ENCODE assay signal across 10 cellular contexts in the genomic region with DNA sequence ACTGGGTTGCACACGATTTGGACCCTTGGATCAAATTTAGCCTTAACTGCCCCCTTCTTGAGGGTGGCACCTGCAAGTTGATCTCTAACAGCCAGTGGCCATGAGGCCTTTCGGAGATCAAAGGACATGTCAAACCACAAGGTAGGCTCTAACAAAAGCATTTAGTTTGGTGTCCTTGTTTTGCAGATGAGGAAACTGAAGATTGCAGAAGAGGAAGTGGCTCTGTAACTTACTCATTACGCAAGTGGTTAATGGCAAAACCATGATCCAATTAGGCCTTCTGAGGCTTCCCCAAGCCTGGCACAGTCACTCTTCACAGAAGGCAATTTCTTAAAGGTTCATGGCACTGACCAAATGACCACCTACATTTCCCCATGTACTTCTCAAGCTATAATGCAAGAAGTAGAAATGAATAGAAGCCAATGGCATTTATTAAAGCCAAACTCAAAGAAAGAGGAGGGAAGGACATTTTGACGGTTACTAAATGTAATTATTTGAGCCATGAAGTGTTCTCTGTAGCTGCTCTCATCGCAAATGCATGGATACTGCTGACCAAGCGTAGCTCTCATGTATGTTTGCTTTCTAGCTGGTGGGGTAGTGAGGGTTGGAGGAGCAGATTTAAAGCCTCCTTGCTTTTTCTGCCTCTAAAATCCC. TPM values are rescaled to one million over a fixed set of nuclear protein-coding genes. Genes with fewer than 3 reads are reported as not detected.
DNase-seq lines count a peak whose midpoint lies in the region; ATAC-seq, FAIRE-seq and TF ChIP-seq lines count a peak whose summit lies in the region.
"Had no signal": no experiment of that assay in that cellular context is flagged by ENCODE, and none has a peak within 500 bp of the region (broad histone marks: within the 10 kb centered on the region; RNA-seq: fewer than 3 reads in every experiment).

No MANE protein-coding gene starts in this region.

- H3K4me2 ChIP-seq in HepG2 (ENCODE audit: low read depth, low read length), result peak overlapping the region; percentile 22

- FAIRE-seq in HepG2 (lab: Jason Lieb, UNC) (peak; percentile 63), HTR-8/SVneo (lab: Jason Lieb, UNC) (no peak)

- peak in 1 of 2 experiments; percentile 87; a peak in 2 of 4 replicates for TF ChIP-seq EP300 in HepG2 (IDR thresholded peaks at IDR 0.05; ENCODE audit: low read depth in 2 of 2, low read length in 2 of 2)
- peak; percentile 77 for TF ChIP-seq EP300 in HepG2 (CRISPR knock-in tag; IDR thresholded peaks at IDR 0.05; ENCODE audit: borderline replicate concordance)

- no peaks in the 10 kb centered on the region for H4K20me1 ChIP-seq in HepG2 (ENCODE audit: insufficient read depth, low read length)

- no peak overlapping the region for H2AFZ ChIP-seq in HepG2 (ENCODE audit: low read length)

- ATAC-seq in GM18861 (IDR thresholded peaks at IDR 0.05; ENCODE audit: unreplicated experiment) (peak; percentile 94), GM21723 (IDR thresholded peaks at IDR 0.05; ENCODE audit: unreplicated experiment) (peak; percentile 86), HepG2 (peak; percentile 46)

- no peaks in the 10 kb centered on the region for H3K9me3 ChIP-seq in HepG2 (ENCODE audit: low read length)

- no peaks in the 10 kb centered on the region for H3K27me3 ChIP-seq in HL-60 (ENCODE audit: insufficient read depth, poor library complexity, severe bottlenecking)
- H3K27me3 ChIP-seq in HepG2 (ENCODE audit: control insufficient read depth in 1 of 2, insufficient read depth in 2 of 2, low read length in 2 of 2), result no peaks in the 10 kb centered on the region

- no peak for TF ChIP-seq RAD21 in HepG2 (CRISPR knock-in tag; IDR thresholded peaks at IDR 0.05)

- H3K79me2 ChIP-seq in HepG2 (ENCODE audit: insufficient read depth, low read length), result no peaks in the 10 kb centered on the region

- H3K4me3 ChIP-seq in HL-60 (replicated peaks; ENCODE audit: insufficient read depth, low read length) (no peak overlapping the region), HepG2 (replicated peaks in 1 of 3; ENCODE audit: insufficient read depth in 1 of 3, low read depth in 2 of 3, low read length in 3 of 3) (no peak overlapping the region)

- in situ Hi-C loops in HepG2 (cut with HindIII; ENCODE audit: extremely low pct_ligation_motif_present, low pct_unique_long_range_greater_than_20kb), result no loop called here

- TF ChIP-seq POLR2A in HepG2 (IDR thresholded peaks at IDR 0.05; ENCODE audit: insufficient read depth in 1 of 2, low read depth in 2 of 2, low read length in 2 of 2), result no peak

- WGBS in HepG2 (ENCODE audit: low lambda C conversion rate), result 46% methylated on average over 6 of the region's 6 CpGs

- peaks cover 37% of the 10 kb centered on the region for H3K4me1 ChIP-seq in HepG2 (ENCODE audit: insufficient read depth, low read length)

- no peak overlapping the region for H3K9ac ChIP-seq in HepG2 (ENCODE audit: insufficient read depth, low read depth, low read length)

- DNase-seq in HL-60 (ENCODE audit: low read depth in 1 of 2, low spot score in 1 of 2) (peak; percentile 74 to 89), HepG2 (ENCODE audit: low spot score) (peak; percentile 75), HTR-8/SVneo (ENCODE audit: insufficient read length, low spot score) (no peak), NCI-H2107 (lab: John Stamatoyannopoulos, UW) (no peak), RKO (ENCODE audit: low spot score) (no peak), H4 (ENCODE audit: low spot score) (no peak)
- DNase-seq: NCI-H187 treated with DMSO at 0.1 percent for 48 hours had no signal

- no TSS peak for BruUV-seq in HepG2 (replicated peaks; lab: Mats Ljungman, UMichigan)

- H3K36me3 ChIP-seq in HepG2 (replicated peaks in 1 of 2; ENCODE audit: control insufficient read depth in 1 of 2, insufficient read depth in 2 of 2, low read length in 2 of 2), result no peaks in the 10 kb centered on the region

- TF ChIP-seq CTCF in HL-60 (IDR thresholded peaks at IDR 0.05; ENCODE audit: insufficient read depth, low read length) (no peak), HepG2 (CRISPR knock-in tag; IDR thresholded peaks at IDR 0.05) (no peak)

- POLR2A ChIA-PET in HepG2 (lab: Yijun Ruan, JAX), result interaction anchor here (1.2 kb wide), 1 partner anchor 16 kb away, joined by 3 read pairs; no protein-coding TSS in a partner anchor

- CTCF ChIA-PET in HepG2 (lab: Yijun Ruan, JAX; ENCODE audit: low intra/inter-chr PET ratio, low total read pairs), result no interaction called here

- intact Hi-C loops in HepG2 (cut with micrococcal nuclease; ENCODE audit: unreplicated experiment), result no loop called here

- H3K27ac ChIP-seq in HL-60 (replicated peaks) (peak overlapping the region; percentile 76), HepG2 (ENCODE audit: extremely low read length, insufficient read depth, low read length) (peak overlapping the region; percentile 6)

RNA-seq across cellular contexts. Expression of gene ABCC12, which starts 32.8 kb away (rescaled TPM):
- not detected in 2 replicates for total RNA-seq in HepG2 (2016; rRNA removed; fragmentation: Illumina TruSeq; extraction: Trizol)
- not detected in 2 replicates for total RNA-seq in HepG2 (2016; cell fraction: cytosol; rRNA removed; fragmentation: Illumina TruSeq; extraction: Trizol; ENCODE audit: low read depth)
- not detected in 2 replicates for total RNA-seq in HepG2 (2016; cell fraction: insoluble cytoplasmic fraction; rRNA removed; fragmentation: Illumina TruSeq; extraction: Trizol)
- not detected in 2 replicates for total RNA-seq in HepG2 (2016; cell fraction: membrane; rRNA removed; fragmentation: Illumina TruSeq; extraction: Trizol)
- not detected in 2 replicates for total RNA-seq in HepG2 (2016; cell fraction: nucleus; rRNA removed; fragmentation: Illumina TruSeq; extraction: Trizol)
- 0.22 TPM in 1 of 2 replicates, not detected in the other for polyA plus RNA-seq in HepG2 (2011; rRNA removed)
- not detected in 2 replicates for polyA plus RNA-seq in HepG2 (2011; cell fraction: cytosol; rRNA removed)
- not detected in 2 replicates for polyA plus RNA-seq in HepG2 (2011; cell fraction: nucleus; rRNA removed)
- polyA plus RNA-seq in HepG2 (2012), result not detected in 2 replicates
- polyA plus RNA-seq in HepG2 (2016; cell fraction: cytosol; fragmentation: Illumina TruSeq; extraction: Trizol; ENCODE audit: low read depth), result not detected in 2 replicates
- polyA plus RNA-seq in HepG2 (2016; cell fraction: insoluble cytoplasmic fraction; fragmentation: Illumina TruSeq; extraction: Trizol; ENCODE audit: low read depth), result not detected in 2 replicates
- polyA plus RNA-seq in HepG2 (2016; cell fraction: membrane; fragmentation: Illumina TruSeq; extraction: Trizol; ENCODE audit: low read depth), result not detected in 2 replicates
- polyA plus RNA-seq in HepG2 (2016; cell fraction: nucleus; fragmentation: Illumina TruSeq; extraction: Trizol; ENCODE audit: insufficient read depth, low read depth), result not detected in 2 replicates
- polyA minus RNA-seq in HepG2 (2011; rRNA and poly(A)+ RNA removed; ENCODE audit: low replicate concordance), result not detected in 2 replicates
- not detected in 2 replicates for polyA minus RNA-seq in HepG2 (2011; cell fraction: cytosol; rRNA and poly(A)+ RNA removed)
- not detected in 2 replicates for polyA minus RNA-seq in HepG2 (2011; cell fraction: nucleus; rRNA and poly(A)+ RNA removed)
- total RNA-seq in H4 (2014; rRNA removed; shearing (Covaris generic)), result not detected in 2 replicates
- total RNA-seq: cardiac septum had no signal

RNA-seq across cellular contexts. Expression of gene LONP2, which starts 55.5 kb away (rescaled TPM):
- 63.3 and 85.6 TPM in 2 replicates for total RNA-seq in HepG2 (2016; rRNA removed; fragmentation: Illumina TruSeq; extraction: Trizol)
- 26.7 and 27.2 TPM in 2 replicates for total RNA-seq in HepG2 (2016; cell fraction: cytosol; rRNA removed; fragmentation: Illumina TruSeq; extraction: Trizol; ENCODE audit: low read depth)
- total RNA-seq in HepG2 (2016; cell fraction: insoluble cytoplasmic fraction; rRNA removed; fragmentation: Illumina TruSeq; extraction: Trizol), result 63.0 and 78.4 TPM in 2 replicates
- total RNA-seq in HepG2 (2016; cell fraction: membrane; rRNA removed; fragmentation: Illumina TruSeq; extraction: Trizol), result 27.7 and 32.4 TPM in 2 replicates
- total RNA-seq in HepG2 (2016; cell fraction: nucleus; rRNA removed; fragmentation: Illumina TruSeq; extraction: Trizol), result 49.5 and 56.4 TPM in 2 replicates
- polyA plus RNA-seq in HepG2 (2011; rRNA removed), result 39.2 and 41.3 TPM in 2 replicates
- 22.8 and 26.7 TPM in 2 replicates for polyA plus RNA-seq in HepG2 (2011; cell fraction: cytosol; rRNA removed)
- polyA plus RNA-seq in HepG2 (2011; cell fraction: nucleus; rRNA removed), result 42.5 and 46.5 TPM in 2 replicates
- 26.7 and 35.9 TPM in 2 replicates for polyA plus RNA-seq in HepG2 (2012)
- polyA plus RNA-seq in HepG2 (2016; cell fraction: cytosol; fragmentation: Illumina TruSeq; extraction: Trizol; ENCODE audit: low read depth), result 3.8 and 4.6 TPM in 2 replicates
- 47.9 and 51.0 TPM in 2 replicates for polyA plus RNA-seq in HepG2 (2016; cell fraction: insoluble cytoplasmic fraction; fragmentation: Illumina TruSeq; extraction: Trizol; ENCODE audit: low read depth)
- 7.6 and 10.0 TPM in 2 replicates for polyA plus RNA-seq in HepG2 (2016; cell fraction: membrane; fragmentation: Illumina TruSeq; extraction: Trizol; ENCODE audit: low read depth)
- polyA plus RNA-seq in HepG2 (2016; cell fraction: nucleus; fragmentation: Illumina TruSeq; extraction: Trizol; ENCODE audit: insufficient read depth, low read depth), result 47.6 and 48.7 TPM in 2 replicates
- polyA minus RNA-seq in HepG2 (2011; rRNA and poly(A)+ RNA removed; ENCODE audit: low replicate concordance), result 88.6 and 115 TPM in 2 replicates
- 55.5 and 68.8 TPM in 2 replicates for polyA minus RNA-seq in HepG2 (2011; cell fraction: cytosol; rRNA and poly(A)+ RNA removed)
- polyA minus RNA-seq in HepG2 (2011; cell fraction: nucleus; rRNA and poly(A)+ RNA removed), result 91.2 and 118 TPM in 2 replicates
- total RNA-seq in H4 (2014; rRNA removed; shearing (Covaris generic)), result 25.2 and 36.8 TPM in 2 replicates

RNA-seq across cellular contexts. Expression of gene ABCC11, which starts 58.8 kb away (rescaled TPM):
- 1.0 and 1.2 TPM in 2 replicates for total RNA-seq in HepG2 (2016; rRNA removed; fragmentation: Illumina TruSeq; extraction: Trizol)
- 0.09 and 0.20 TPM in 2 replicates for total RNA-seq in HepG2 (2016; cell fraction: cytosol; rRNA removed; fragmentation: Illumina TruSeq; extraction: Trizol; ENCODE audit: low read depth)
- 0.89 and 1.7 TPM in 2 replicates for total RNA-seq in HepG2 (2016; cell fraction: insoluble cytoplasmic fraction; rRNA removed; fragmentation: Illumina TruSeq; extraction: Trizol)
- 0.34 and 0.62 TPM in 2 replicates for total RNA-seq in HepG2 (2016; cell fraction: membrane; rRNA removed; fragmentation: Illumina TruSeq; extraction: Trizol)
- total RNA-seq in HepG2 (2016; cell fraction: nucleus; rRNA removed; fragmentation: Illumina TruSeq; extraction: Trizol), result 0.62 and 0.81 TPM in 2 replicates
- polyA plus RNA-seq in HepG2 (2011; rRNA removed), result 1.4 and 2.2 TPM in 2 replicates
- polyA plus RNA-seq in HepG2 (2011; cell fraction: cytosol; rRNA removed), result 1.1 and 1.3 TPM in 2 replicates
- polyA plus RNA-seq in HepG2 (2011; cell fraction: nucleus; rRNA removed), result 1.2 and 1.6 TPM in 2 replicates
- 0.80 and 1.1 TPM in 2 replicates for polyA plus RNA-seq in HepG2 (2012)
- 0.10 and 0.20 TPM in 2 replicates for polyA plus RNA-seq in HepG2 (2016; cell fraction: cytosol; fragmentation: Illumina TruSeq; extraction: Trizol; ENCODE audit: low read depth)
- 1.0 and 1.2 TPM in 2 replicates for polyA plus RNA-seq in HepG2 (2016; cell fraction: insoluble cytoplasmic fraction; fragmentation: Illumina TruSeq; extraction: Trizol; ENCODE audit: low read depth)
- polyA plus RNA-seq in HepG2 (2016; cell fraction: membrane; fragmentation: Illumina TruSeq; extraction: Trizol; ENCODE audit: low read depth), result 0.32 and 0.61 TPM in 2 replicates
- 0.83 and 1.9 TPM in 2 replicates for polyA plus RNA-seq in HepG2 (2016; cell fraction: nucleus; fragmentation: Illumina TruSeq; extraction: Trizol; ENCODE audit: insufficient read depth, low read depth)
- 0.51 and 3.8 TPM in 2 replicates for polyA minus RNA-seq in HepG2 (2011; rRNA and poly(A)+ RNA removed; ENCODE audit: low replicate concordance)
- 0.88 and 1.8 TPM in 2 replicates for polyA minus RNA-seq in HepG2 (2011; cell fraction: cytosol; rRNA and poly(A)+ RNA removed)
- 0.64 and 1.4 TPM in 2 replicates for polyA minus RNA-seq in HepG2 (2011; cell fraction: nucleus; rRNA and poly(A)+ RNA removed)
- total RNA-seq in H4 (2014; rRNA removed; shearing (Covaris generic)), result 0.02 TPM in 1 of 2 replicates, not detected in the other

Comparison
In these comparisons a context has a peak if more than half of its experiments do, and no peak if none do; other contexts are left out.
1. DNase-seq: peak in HL-60 (2 of 2) and HepG2 (single experiment); none in HTR-8/SVneo (single experiment), NCI-H2107 (single experiment), RKO (single experiment) and H4 (single experiment).
2. Peak in every context shown above with its lines, with median percentiles within 50 percentile points of each other: ATAC-seq.